In genomic region chr13:26052136-26052736, GRCh38 we compare ENCODE assay signal across 1 cellular context.
TF ChIP-seq lines count a peak whose summit lies in the region.

No MANE protein-coding gene starts in this region.

TF ChIP-seq in H1, 55 proteins besides CTCF, POLR2A, EP300 and RAD21 (continued from another document):
- TF ChIP-seq YY1 (IDR thresholded peaks at IDR 0.05; ENCODE audit: low read depth, low read length) (no peak), E2F6 (IDR thresholded peaks at IDR 0.05) (no peak), HDAC2 (IDR thresholded peaks at IDR 0.05; ENCODE audit: borderline replicate concordance in 1 of 2, low read depth in 2 of 2, low read length in 2 of 2) (no peak), EGR1 (IDR thresholded peaks at IDR 0.05; ENCODE audit: borderline replicate concordance, low read depth, low read length) (no peak)
